ENCODE assay signal across 1 cellular context in the genomic region with DNA sequence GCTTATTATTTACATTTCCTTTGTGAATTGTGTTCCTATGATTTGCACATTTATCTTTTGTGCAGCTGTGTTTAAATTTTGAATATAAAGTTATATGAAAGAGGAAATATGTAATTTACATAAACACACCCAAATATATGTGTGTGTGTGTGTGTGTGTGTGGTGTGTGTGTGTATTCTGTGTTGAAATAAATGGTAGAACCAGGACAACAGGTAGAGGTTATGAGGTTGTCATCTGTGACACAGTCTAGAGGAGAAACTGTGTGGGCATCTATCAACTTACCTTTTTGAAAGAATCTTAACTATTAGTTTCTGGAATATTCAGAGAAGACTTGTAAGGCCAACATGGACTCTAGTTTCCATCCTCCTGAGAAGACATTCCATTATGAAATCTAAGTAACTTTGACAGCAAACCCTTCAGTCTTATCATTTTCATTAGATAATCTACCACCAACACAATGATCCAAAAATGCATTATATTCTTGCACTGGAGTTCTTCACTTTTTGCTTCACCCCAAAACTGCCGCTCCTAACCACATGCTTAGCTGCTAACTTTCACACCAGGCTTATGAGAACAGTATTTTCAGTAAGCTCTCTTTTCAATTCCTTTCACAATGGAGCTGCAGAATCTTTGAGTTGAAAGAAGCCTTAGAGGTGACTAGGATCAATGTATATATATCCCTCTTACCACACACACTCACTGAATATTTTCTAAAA.
TF ChIP-seq lines count a peak whose summit lies in the region.

No MANE protein-coding gene starts in this region.

TF ChIP-seq in SK-N-SH treated with all-trans-retinoic acid at 6 μM for 48 hours, 23 proteins besides CTCF, POLR2A, EP300 and RAD21 (continued from another document):
- no peak for TF ChIP-seq TSHZ2 (CRISPR knock-in tag; IDR thresholded peaks at IDR 0.05)
- TF ChIP-seq ZC3H10 (CRISPR knock-in tag; IDR thresholded peaks at IDR 0.05): no peak
- TF ChIP-seq ZNF70 (CRISPR knock-in tag; IDR thresholded peaks at IDR 0.05): no peak
- no peak for TF ChIP-seq ZNF565 (CRISPR knock-in tag; conservative IDR thresholded peaks at IDR 0.05; ENCODE audit: low read depth)
- TF ChIP-seq ESRRG (CRISPR knock-in tag; IDR thresholded peaks at IDR 0.05): no peak
- TF ChIP-seq, protein P1, sequence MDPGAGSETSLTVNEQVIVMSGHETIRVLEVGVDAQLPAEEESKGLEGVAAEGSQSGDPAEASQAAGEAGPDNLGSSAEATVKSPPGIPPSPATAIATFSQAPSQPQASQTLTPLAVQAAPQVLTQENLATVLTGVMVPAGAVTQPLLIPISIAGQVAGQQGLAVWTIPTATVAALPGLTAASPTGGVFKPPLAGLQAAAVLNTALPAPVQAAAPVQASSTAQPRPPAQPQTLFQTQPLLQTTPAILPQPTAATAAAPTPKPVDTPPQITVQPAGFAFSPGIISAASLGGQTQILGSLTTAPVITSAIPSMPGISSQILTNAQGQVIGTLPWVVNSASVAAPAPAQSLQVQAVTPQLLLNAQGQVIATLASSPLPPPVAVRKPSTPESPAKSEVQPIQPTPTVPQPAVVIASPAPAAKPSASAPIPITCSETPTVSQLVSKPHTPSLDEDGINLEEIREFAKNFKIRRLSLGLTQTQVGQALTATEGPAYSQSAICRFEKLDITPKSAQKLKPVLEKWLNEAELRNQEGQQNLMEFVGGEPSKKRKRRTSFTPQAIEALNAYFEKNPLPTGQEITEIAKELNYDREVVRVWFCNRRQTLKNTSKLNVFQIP (CRISPR knock-in tag; IDR thresholded peaks at IDR 0.05; ENCODE audit: borderline replicate concordance, low read depth): no peak
- no peak for TF ChIP-seq ZNF8 (CRISPR knock-in tag; IDR thresholded peaks at IDR 0.05)
- no peak for TF ChIP-seq GLIS3 (CRISPR knock-in tag; IDR thresholded peaks at IDR 0.05)
- TF ChIP-seq TCF4 (CRISPR knock-in tag; IDR thresholded peaks at IDR 0.05; ENCODE audit: borderline replicate concordance): no peak
- TF ChIP-seq, protein P2, sequence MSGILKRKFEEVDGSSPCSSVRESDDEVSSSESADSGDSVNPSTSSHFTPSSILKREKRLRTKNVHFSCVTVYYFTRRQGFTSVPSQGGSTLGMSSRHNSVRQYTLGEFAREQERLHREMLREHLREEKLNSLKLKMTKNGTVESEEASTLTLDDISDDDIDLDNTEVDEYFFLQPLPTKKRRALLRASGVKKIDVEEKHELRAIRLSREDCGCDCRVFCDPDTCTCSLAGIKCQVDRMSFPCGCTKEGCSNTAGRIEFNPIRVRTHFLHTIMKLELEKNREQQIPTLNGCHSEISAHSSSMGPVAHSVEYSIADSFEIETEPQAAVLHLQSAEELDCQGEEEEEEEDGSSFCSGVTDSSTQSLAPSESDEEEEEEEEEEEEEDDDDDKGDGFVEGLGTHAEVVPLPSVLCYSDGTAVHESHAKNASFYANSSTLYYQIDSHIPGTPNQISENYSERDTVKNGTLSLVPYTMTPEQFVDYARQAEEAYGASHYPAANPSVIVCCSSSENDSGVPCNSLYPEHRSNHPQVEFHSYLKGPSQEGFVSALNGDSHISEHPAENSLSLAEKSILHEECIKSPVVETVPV (CRISPR knock-in tag; IDR thresholded peaks at IDR 0.05): no peak
- TF ChIP-seq ARNTL (CRISPR knock-in tag; IDR thresholded peaks at IDR 0.05; ENCODE audit: borderline replicate concordance, low read depth): no peak
- TF ChIP-seq PPARA (CRISPR knock-in tag; IDR thresholded peaks at IDR 0.05; ENCODE audit: borderline replicate concordance): no peak
- no peak for TF ChIP-seq ISL1 (CRISPR knock-in tag; IDR thresholded peaks at IDR 0.05)
